Comparison of ENCODE assay signal across 22 cellular contexts in genomic region chr6:43673444-43674063, GRCh38. TPM values are rescaled to one million over a fixed set of nuclear protein-coding genes. Genes with fewer than 3 reads are reported as not detected.
DNase-seq lines count a peak whose midpoint lies in the region; ATAC-seq, FAIRE-seq and TF ChIP-seq lines count a peak whose summit lies in the region.
"Had no signal": no experiment of that assay in that cellular context is flagged by ENCODE, and none has a peak within 500 bp of the region (broad histone marks: within the 10 kb centered on the region; RNA-seq: fewer than 3 reads in every experiment).

No MANE protein-coding gene starts in this region.

- in situ Hi-C loops in transverse colon (cut with MboI; ENCODE audit: low pct_ligation_motif_present in 1 of 4, low pct_unique_long_range_greater_than_20kb in 1 of 4, low sequenced_read_pairs in 3 of 4): loop anchor here in 3 of 4 donors (25.0 kb wide), 2 partner anchors 89 to 414 kb away; partner anchors contain the start of gene VEGFA (in 2 of the 3)

- 85% methylated on average over 14 of the region's 15 CpGs; no CpG with 5 or more reads in 1 of the 2 donors for WGBS in transverse colon (ENCODE audit: low coverage in 1 of 2), 2 donors

- intact Hi-C loops in transverse colon (cut with DNase I; ENCODE audit: low total_unique reads): no loop called here

- no peak for FAIRE-seq in RCC 7860 (lab: Jason Lieb, UNC)

- DNase-seq in fibroblast of lung (ENCODE audit: low read depth in 2 of 2) (peak in 1 of 2 donors; percentile 86), nephron progenitor cell (peak; percentile 31), transverse colon (no peak), RCC 7860 (ENCODE audit: low spot score) (no peak)
- no peak for DNase-seq in stimulated activated naive CD8-positive, alpha-beta T cell treated with anti-CD3 and anti-CD28 coated beads, Interleukin-15, Interleukin-2, amounts not matched to agents 100 U/mL and 50 U/mL, for 24 hours
- DNase-seq: activated T-cell treated with anti-CD3 and anti-CD28 coated beads, Interleukin-2, amount 50 U/mL, for 72 hours; Caco-2; effector memory CD4-positive, alpha-beta T cell; Karpas-422; kidney glomerular epithelial cell; NCI-H1092 treated with DMSO at 0.1 percent for 48 hours; NCI-H2107; NCI-H69; OCI-M1 had no signal

- TF ChIP-seq POLR2A in transverse colon (IDR thresholded peaks at IDR 0.05): no peak

- H3K4me1 Mint-ChIP-seq in nephron progenitor cell: peaks cover 54% of the 10 kb centered on the region

- H3K36me3 ChIP-seq in fibroblast of lung (ENCODE audit: control insufficient read depth, insufficient read depth, low read length): peaks cover 29% of the 10 kb centered on the region
- peaks cover 0 to 37% (median 15%) of the 10 kb centered on the region in 4 donors for H3K36me3 ChIP-seq in transverse colon
- H3K36me3 ChIP-seq: breast epithelium had no signal

- TF ChIP-seq EP300 in transverse colon (IDR thresholded peaks at IDR 0.05; ENCODE audit: low read depth): no peak

- peak overlapping the region; percentile 35 for H3K4me2 ChIP-seq in fibroblast of lung (ENCODE audit: extremely low read depth, insufficient read depth, low read length)

- no peak overlapping the region for H2AFZ ChIP-seq in fibroblast of lung (ENCODE audit: low read length)

- peaks cover 44% of the 10 kb centered on the region for H3K36me3 Mint-ChIP-seq in nephron progenitor cell (ENCODE audit: low read depth)
- H3K36me3 Mint-ChIP-seq: activated naive CD4-positive, alpha-beta T cell treated with anti-CD3 and anti-CD28 coated beads, Interleukin-2, amount 50 U/mL, for 72 hours had no signal

- no peak for ATAC-seq in HG03175 (IDR thresholded peaks at IDR 0.05; ENCODE audit: unreplicated experiment)
- ATAC-seq in stimulated activated naive CD8-positive, alpha-beta T cell treated with anti-CD3 and anti-CD28 coated beads, Interleukin-15, Interleukin-2, amounts not matched to agents 100 U/mL and 50 U/mL, for 24 hours: no peak
- ATAC-seq: activated naive CD4-positive, alpha-beta T cell treated with anti-CD3 and anti-CD28 coated beads, Interleukin-2, amount 50 U/mL, for 72 hours; activated T-cell treated with anti-CD3 and anti-CD28 coated beads, Interleukin-2, amount 50 U/mL, for 72 hours; WTC11 had no signal

- H3K27ac ChIP-seq in angular gyrus (ENCODE audit: low read depth, low read length) (peak overlapping the region; percentile 53), fibroblast of lung (ENCODE audit: insufficient read depth, low read length) (peak overlapping the region; percentile 28), transverse colon (peak overlapping the region; percentile 50 to 66 (median 59))
- H3K27ac ChIP-seq: SJSA1 had no signal

- H3K27ac Mint-ChIP-seq in nephron progenitor cell: peak overlapping the region; percentile 96
- H3K27ac Mint-ChIP-seq: activated T-cell treated with anti-CD3 and anti-CD28 coated beads, Interleukin-2, amount 50 U/mL, for 72 hours; B cell; WTC11 had no signal

- H3K4me3 ChIP-seq in fibroblast of lung (replicated peaks in 1 of 4; ENCODE audit: control extremely low read depth in 1 of 4, insufficient read depth in 1 of 4, low read depth in 3 of 4, low read length in 4 of 4) (no peak overlapping the region), transverse colon (no peak overlapping the region)
- H3K4me3 ChIP-seq: breast epithelium, SJSA1 had no signal

- no peaks in the 10 kb centered on the region for H3K27me3 Mint-ChIP-seq in nephron progenitor cell (ENCODE audit: low read depth, poor library complexity)
- H3K27me3 Mint-ChIP-seq: B cell had no signal

- no peaks in the 10 kb centered on the region for H3K9me3 Mint-ChIP-seq in nephron progenitor cell
- H3K9me3 Mint-ChIP-seq: activated naive CD4-positive, alpha-beta T cell treated with anti-CD3 and anti-CD28 coated beads, Interleukin-2, amount 50 U/mL, for 72 hours; activated T-cell treated with anti-CD3 and anti-CD28 coated beads, Interleukin-2, amount 50 U/mL, for 72 hours; WTC11 had no signal

- no peaks in the 10 kb centered on the region for H4K20me1 ChIP-seq in fibroblast of lung (ENCODE audit: control insufficient read depth, extremely low read depth, insufficient read depth, low read length)

- H3K79me2 ChIP-seq in fibroblast of lung (ENCODE audit: control insufficient read depth, insufficient read depth, low read length): no peaks in the 10 kb centered on the region

- H3K9me3 ChIP-seq in fibroblast of lung (ENCODE audit: control insufficient read depth, insufficient read depth, low read depth, low read length) (no peaks in the 10 kb centered on the region), transverse colon (no peaks in the 10 kb centered on the region)
- H3K9me3 ChIP-seq: breast epithelium, Caco-2, SJSA1 had no signal

- no peaks in the 10 kb centered on the region for H3K27me3 ChIP-seq in fibroblast of lung (ENCODE audit: control insufficient read depth, insufficient read depth, low read length)
- H3K27me3 ChIP-seq in transverse colon: no peaks in the 10 kb centered on the region
- H3K27me3 ChIP-seq: breast epithelium, SJSA1 had no signal

- no peak overlapping the region for H3K4me3 Mint-ChIP-seq in nephron progenitor cell
- H3K4me3 Mint-ChIP-seq: activated T-cell treated with anti-CD3 and anti-CD28 coated beads, Interleukin-2, amount 50 U/mL, for 72 hours; B cell; WTC11 had no signal

- H3K4me1 ChIP-seq in fibroblast of lung (ENCODE audit: control insufficient read depth, extremely low read depth, insufficient read depth, low read length): peaks cover 14% of the 10 kb centered on the region
- peaks cover 0 to 50% (median 29%) of the 10 kb centered on the region in 4 donors for H3K4me1 ChIP-seq in transverse colon

- peak overlapping the region; percentile 16 for H3K9ac ChIP-seq in fibroblast of lung (ENCODE audit: insufficient read depth, low read length)

- TF ChIP-seq CTCF in fibroblast of lung (conservative IDR thresholded peaks at IDR 0.05 in 1 of 2, IDR thresholded peaks at IDR 0.05 in 1 of 2; ENCODE audit: low read depth in 1 of 2, low read length in 2 of 2): no peak
- no peak for TF ChIP-seq CTCF in nephron progenitor cell (IDR thresholded peaks at IDR 0.05)
- no peak for TF ChIP-seq CTCF in transverse colon (IDR thresholded peaks at IDR 0.05)

RNA-seq across cellular contexts. Expression of gene MRPS18A, which starts 14.0 kb away (rescaled TPM):
- total RNA-seq in fibroblast of lung (39.3 and 42.1 TPM in 2 replicates), transverse colon (10 to 100 TPM; 25.4 to 48.6 (median 40.3) TPM)
- 31.8 and 43.7 TPM in 2 replicates for polyA plus RNA-seq in fibroblast of lung
- polyA plus RNA-seq in fibroblast of lung (2012): 40.8 and 57.8 TPM in 2 replicates
- polyA minus RNA-seq in fibroblast of lung (ENCODE audit: low replicate concordance): 65.6 and 98.5 TPM in 2 replicates

RNA-seq across cellular contexts. Expression of gene RSPH9, which starts 28.7 kb away (rescaled TPM):
- total RNA-seq in fibroblast of lung (1.5 and 1.7 TPM in 2 replicates), transverse colon (not detected)
- 0.50 and 0.87 TPM in 2 replicates for polyA plus RNA-seq in fibroblast of lung
- 1.3 and 1.7 TPM in 2 replicates for polyA plus RNA-seq in fibroblast of lung (2012)
- 1.0 and 1.9 TPM in 2 replicates for polyA minus RNA-seq in fibroblast of lung (ENCODE audit: low replicate concordance)
- total RNA-seq: B cell; breast epithelium; Caco-2; SJSA1; T-helper 2 cell treated with Interferon-gamma antibody and Interleukin-4, amounts not matched to agents 100 ng/mL and 5 ng/mL, for 36 hours had no signal

RNA-seq across cellular contexts. Expression of gene MAD2L1BP, which starts 37.9 kb away (rescaled TPM):
- total RNA-seq in fibroblast of lung (19.2 and 19.3 TPM in 2 replicates), transverse colon (10 to 100 TPM in 3 of 4 donors, 1 to 10 TPM in 1; 10.0 to 61.0 (median 42.4) TPM)
- 34.5 and 39.0 TPM in 2 replicates for polyA plus RNA-seq in fibroblast of lung
- polyA plus RNA-seq in fibroblast of lung (2012): 21.7 and 26.8 TPM in 2 replicates
- 37.6 and 39.8 TPM in 2 replicates for polyA minus RNA-seq in fibroblast of lung (ENCODE audit: low replicate concordance)

RNA-seq across cellular contexts. Expression of gene GTPBP2, which starts 44.5 kb away (rescaled TPM):
- 111 and 174 TPM in 2 replicates for total RNA-seq in fibroblast of lung
- 44.4 and 45.2 TPM in 2 replicates for polyA plus RNA-seq in fibroblast of lung
- 31.0 and 33.4 TPM in 2 replicates for polyA plus RNA-seq in fibroblast of lung (2012)
- polyA minus RNA-seq in fibroblast of lung (ENCODE audit: low replicate concordance): 67.5 and 82.0 TPM in 2 replicates
- 100 to 1,000 TPM in 1 of 4 donors, 10 to 100 TPM in 3; 83.7 to 115 (median 86.8) TPM for total RNA-seq in transverse colon
